In the genomic region with DNA sequence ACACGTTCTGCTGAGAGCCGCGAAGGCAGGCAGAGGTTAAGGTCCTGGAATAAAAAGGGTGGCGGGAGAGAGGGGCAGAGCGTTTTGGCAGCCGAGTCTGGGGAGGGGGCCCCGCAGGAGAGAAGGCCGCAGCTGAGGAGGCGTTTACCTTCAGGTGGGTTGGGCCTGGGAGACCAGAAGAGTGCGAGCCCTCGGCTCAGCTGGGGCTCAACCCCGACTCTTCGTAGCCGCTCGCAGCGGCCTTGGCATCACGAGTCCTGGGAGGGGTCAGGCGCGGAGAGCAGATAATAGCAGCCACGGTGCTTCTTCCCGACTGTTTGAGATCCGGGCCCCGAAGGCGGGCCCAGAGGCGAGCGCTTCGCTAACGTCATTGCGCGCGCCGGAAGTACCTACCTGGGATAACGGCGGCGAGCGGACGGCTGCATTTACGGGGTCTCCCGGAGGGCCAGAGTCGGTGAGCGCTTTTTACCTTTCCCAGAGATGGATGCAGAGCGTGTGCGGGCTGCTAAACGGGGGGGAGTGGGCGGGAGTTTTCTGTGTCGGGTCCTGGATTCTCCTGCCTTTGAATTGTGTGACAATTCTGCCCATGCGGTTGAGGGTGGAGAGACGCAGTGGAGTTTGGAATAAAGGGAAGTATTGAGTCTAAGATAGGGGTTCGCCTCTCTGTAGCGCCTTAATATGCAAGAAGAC, we compare ENCODE assay signal across 8 cellular contexts. TPM values are rescaled to one million over a fixed set of nuclear protein-coding genes. Genes with fewer than 3 reads are reported as not detected.
DNase-seq lines count a peak whose midpoint lies in the region; ATAC-seq lines count a peak whose summit lies in the region.

TSS of gene PPHLN1 (plus strand) at position 392 of the 690 bp plus-strand sequence. CDS start 9,736 bp downstream, outside the sequence.
A gene with protein sequence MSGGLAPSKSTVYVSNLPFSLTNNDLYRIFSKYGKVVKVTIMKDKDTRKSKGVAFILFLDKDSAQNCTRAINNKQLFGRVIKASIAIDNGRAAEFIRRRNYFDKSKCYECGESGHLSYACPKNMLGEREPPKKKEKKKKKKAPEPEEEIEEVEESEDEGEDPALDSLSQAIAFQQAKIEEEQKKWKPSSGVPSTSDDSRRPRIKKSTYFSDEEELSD (minus strand): TSS at position 319 of the 690 bp plus-strand sequence. CDS start 1,992 bp downstream, outside the sequence.

- intact Hi-C loops in left colon (cut with DNase I, micrococcal nuclease) = loop anchor here in 1 of 2 donors (5.0 to 10.0 kb wide), 2 partner anchors 91 to 179 kb away; partner anchors contain the start of gene YAF2

- H3K27ac ChIP-seq in cingulate gyrus (ENCODE audit: low read depth, low read length) = peak within 1 kb of the TSS; percentile 73

- ATAC-seq in GM19035 (IDR thresholded peaks at IDR 0.05; ENCODE audit: unreplicated experiment) = peak; percentile 93
- ATAC-seq in HG03342 (IDR thresholded peaks at IDR 0.05; ENCODE audit: unreplicated experiment) = peak; percentile 90
- peak; percentile 99 for ATAC-seq in left colon

- DNase-seq in AML-193 (lab: John Stamatoyannopoulos, UW) (peak; percentile 76 to 77), NCI-H510A (lab: John Stamatoyannopoulos, UW) (peak; percentile 89), left colon (peak; percentile 83 to 92)
- peak; percentile 71 to 73 for DNase-seq in activated CD4-positive, alpha-beta T cell treated with anti-CD3 and anti-CD28 coated beads for 4 hours
- DNase-seq in stimulated activated CD4-positive, alpha-beta T cell treated with anti-CD3 and anti-CD28 coated beads, Interleukin-1b, Interleukin-23, amount 100 ng/mL, for 48 hours = peak; percentile 81

RNA-seq across cellular contexts. Expression of gene PPHLN1, which starts in this region (rescaled TPM):
- total RNA-seq in left colon = 10 to 100 TPM; 38.2 to 38.5 TPM

RNA-seq across cellular contexts. Expression of the second gene that starts in this region (rescaled TPM):
- total RNA-seq in left colon = 10 to 100 TPM; 31.3 to 31.6 TPM

Comparison
In these comparisons a context has a peak if more than half of its experiments do, and no peak if none do; other contexts are left out.
1. Peak in every context shown above with its lines: DNase-seq, ATAC-seq and H3K27ac ChIP-seq.